ENCODE assay signal across 35 cellular contexts in the genomic region with DNA sequence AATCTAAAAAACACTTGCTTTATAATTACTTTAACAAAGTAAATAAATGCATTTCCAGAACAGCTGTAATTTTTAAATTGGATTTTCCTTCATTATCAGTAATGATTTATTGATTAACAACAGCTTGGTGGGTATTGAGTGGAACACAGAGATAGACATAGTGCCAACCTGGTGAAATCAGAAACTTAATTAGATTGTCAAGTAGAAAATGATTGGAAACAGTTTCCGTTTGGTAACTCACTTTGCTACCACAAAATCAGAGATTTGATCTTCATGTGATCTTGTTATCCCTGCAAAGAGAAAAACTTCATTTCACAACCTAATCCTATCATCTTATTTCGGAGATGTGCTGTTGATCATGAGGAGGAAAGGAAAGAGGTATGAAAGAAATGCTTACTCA.
"Had no signal": no experiment of that assay in that cellular context is flagged by ENCODE, and none has a peak within 500 bp of the region (broad histone marks: within the 10 kb centered on the region; RNA-seq: fewer than 3 reads in every experiment).

No MANE protein-coding gene starts in this region.

- H3K9me3 ChIP-seq: ascending aorta, body of pancreas, breast epithelium had no signal

- H3K36me3 ChIP-seq: ascending aorta, brain microvascular endothelial cell, breast epithelium had no signal

- H3K27ac Mint-ChIP-seq: activated B cell treated with CpG ODN at 0.5 μM for 24 hours; activated CD4-positive, alpha-beta memory T cell treated with anti-CD3 and anti-CD28 coated beads for 36 hours; activated CD4-positive, alpha-beta T cell treated with anti-CD3 and anti-CD28 coated beads, Interleukin-2, amount 10 ng/mL, durations not matched to agents 24 days and 14 days; activated CD8-positive, alpha-beta T cell treated with anti-CD3 and anti-CD28 coated beads for 36 hours; activated naive CD4-positive, alpha-beta T cell treated with anti-CD3 and anti-CD28 coated beads, Interleukin-2, amount 10 ng/mL, durations not matched to agents 7 days and 5 days; activated naive CD4-positive, alpha-beta T cell treated with anti-CD3 and anti-CD28 coated beads, Interleukin-2, amount 50 U/mL, for 24 hours; activated naive CD8-positive, alpha-beta T cell; activated naive CD8-positive, alpha-beta T cell treated with anti-CD3 and anti-CD28 coated beads, Interleukin-2, amount 10 ng/mL, durations not matched to agents 7 days and 5 days; activated naive CD8-positive, alpha-beta T cell treated with anti-CD3 and anti-CD28 coated beads, Interleukin-2, amount 50 U/mL, for 24 hours; activated T-cell treated with anti-CD3 and anti-CD28 coated beads, Interleukin-2, amount 50 U/mL, for 72 hours; activated T-helper 1 cell treated with anti-CD3 and anti-CD28 coated beads, Interleukin-12 subunit alpha, Interleukin-12 subunit beta, Interleukin-2, Interleukin-4 antibody, amounts not matched to agents 30 ng/mL and 10 ng/mL and 1 ng/mL, durations not matched to agents 14 hours and 24 hours and 36 hours; activated T-helper 2 cell treated with anti-CD3 and anti-CD28 coated beads, Interferon-gamma antibody, Interleukin-2, Interleukin-4, amounts not matched to agents 10 μg/mL and 5 μg/mL and 100 μg/mL, durations not matched to agents 14 hours and 24 hours and 36 hours; T-helper 1 cell treated with Interleukin-12 subunit alpha and Interleukin-12 subunit beta and Interleukin-4 antibody, amounts not matched to agents 30 μg/mL and 1 μg/mL, for 36 hours; T-helper 2 cell treated with Interferon-gamma antibody and Interleukin-4, amounts not matched to agents 5 μg/mL and 100 μg/mL, for 36 hours had no signal

- H3K27me3 ChIP-seq: ascending aorta, body of pancreas, brain microvascular endothelial cell had no signal

- H3K4me1 ChIP-seq: ascending aorta, body of pancreas, breast epithelium had no signal

- H3K27me3 Mint-ChIP-seq: activated B cell treated with CpG ODN at 0.5 μM for 24 hours; activated CD4-positive, alpha-beta memory T cell treated with anti-CD3 and anti-CD28 coated beads for 36 hours; activated CD4-positive, alpha-beta T cell treated with anti-CD3 and anti-CD28 coated beads, Interleukin-2, amount 10 ng/mL, durations not matched to agents 24 days and 14 days; activated CD8-positive, alpha-beta T cell treated with anti-CD3 and anti-CD28 coated beads for 36 hours; activated naive CD4-positive, alpha-beta T cell treated with anti-CD3 and anti-CD28 coated beads, Interleukin-2, amount 10 ng/mL, durations not matched to agents 7 days and 5 days; activated naive CD4-positive, alpha-beta T cell treated with anti-CD3 and anti-CD28 coated beads, Interleukin-2, amount 50 U/mL, for 24 hours; activated naive CD8-positive, alpha-beta T cell treated with anti-CD3 and anti-CD28 coated beads, Interleukin-2, amount 10 ng/mL, durations not matched to agents 7 days and 5 days had no signal

- H3K36me3 Mint-ChIP-seq: activated CD4-positive, alpha-beta memory T cell treated with anti-CD3 and anti-CD28 coated beads for 36 hours; activated naive CD4-positive, alpha-beta T cell treated with anti-CD3 and anti-CD28 coated beads, Interleukin-2, amount 10 ng/mL, durations not matched to agents 7 days and 5 days; activated naive CD4-positive, alpha-beta T cell treated with anti-CD3 and anti-CD28 coated beads, Interleukin-2, amount 50 U/mL, for 24 hours; activated naive CD8-positive, alpha-beta T cell; activated naive CD8-positive, alpha-beta T cell treated with anti-CD3 and anti-CD28 coated beads, Interleukin-2, amount 10 ng/mL, durations not matched to agents 7 days and 5 days had no signal

- DNase-seq: activated B cell treated with CpG ODN at 0.5 μM for 24 hours; activated CD4-positive, alpha-beta memory T cell treated with anti-CD3 and anti-CD28 coated beads for 36 hours; activated CD4-positive, alpha-beta T cell treated with anti-CD3 and anti-CD28 coated beads for 4 hours; activated CD4-positive, alpha-beta T cell treated with anti-CD3 and anti-CD28 coated beads, Interleukin-2, amount 10 ng/mL, durations not matched to agents 24 days and 14 days; activated CD4-positive, alpha-beta T cell treated with anti-CD3 and anti-CD28 coated beads, Interleukin-2, amount 50 U/mL, for 1 hour; activated CD4-positive, alpha-beta T cell treated with anti-CD3 and anti-CD28 coated beads, Interleukin-2, amount 50 U/mL, for 4 hours; activated CD4-positive, CD25-positive, alpha-beta regulatory T cell treated with anti-CD3 and anti-CD28 coated beads, Interleukin-2, amount 50 U/mL, for 72 hours; activated CD8-positive, alpha-beta memory T cell treated with anti-CD3 and anti-CD28 coated beads, Interleukin-2, amount 50 U/mL, for 4 hours; activated CD8-positive, alpha-beta T cell treated with anti-CD3 and anti-CD28 coated beads for 36 hours; activated effector memory CD4-positive, alpha-beta T cell treated with Interleukin-2 at 50 U/mL for 16 hours; activated gamma-delta T cell; activated naive CD4-positive, alpha-beta T cell treated with anti-CD3 and anti-CD28 coated beads, Interleukin-2, amount 10 ng/mL, durations not matched to agents 7 days and 5 days; activated naive CD4-positive, alpha-beta T cell treated with Interleukin-2 at 50 U/mL for 16 hours; activated naive CD8-positive, alpha-beta T cell treated with anti-CD3 and anti-CD28 coated beads, Interleukin-2, amount 10 ng/mL, durations not matched to agents 7 days and 5 days; activated naive CD8-positive, alpha-beta T cell treated with anti-CD3 and anti-CD28 coated beads, Interleukin-2, amount 50 U/mL, for 24 hours; activated T-cell treated with anti-CD3 and anti-CD28 coated beads for 4 hours; activated T-cell treated with anti-CD3 and anti-CD28 coated beads, Interleukin-2, amount 50 U/mL, for 1 hour; activated T-cell treated with anti-CD3 and anti-CD28 coated beads, Interleukin-2, amount 50 U/mL, for 4 hours; activated T-cell treated with anti-CD3 and anti-CD28 coated beads, Interleukin-2, amount 50 U/mL, for 72 hours; amygdala; anterior cingulate cortex; body of pancreas; brain microvascular endothelial cell; central memory CD4-positive, alpha-beta T cell; T-helper 1 cell; T-helper 2 cell; T-helper 9 cell had no signal

- ATAC-seq: activated CD8-positive, alpha-beta T cell treated with anti-CD3 and anti-CD28 coated beads for 36 hours; activated naive CD8-positive, alpha-beta T cell treated with anti-CD3 and anti-CD28 coated beads, Interleukin-2, amount 50 U/mL, for 24 hours; activated T-cell treated with anti-CD3 and anti-CD28 coated beads, Interleukin-2, amount 50 U/mL, for 4 hours; activated T-cell treated with anti-CD3 and anti-CD28 coated beads, Interleukin-2, amount 50 U/mL, for 72 hours; body of pancreas had no signal

- H3K4me3 Mint-ChIP-seq: activated B cell treated with CpG ODN at 0.5 μM for 24 hours; activated CD4-positive, alpha-beta memory T cell treated with anti-CD3 and anti-CD28 coated beads for 36 hours; activated CD4-positive, alpha-beta T cell treated with anti-CD3 and anti-CD28 coated beads, Interleukin-2, amount 10 ng/mL, durations not matched to agents 24 days and 14 days; activated CD8-positive, alpha-beta T cell treated with anti-CD3 and anti-CD28 coated beads for 36 hours; activated naive CD4-positive, alpha-beta T cell treated with anti-CD3 and anti-CD28 coated beads, Interleukin-2, amount 10 ng/mL, durations not matched to agents 7 days and 5 days; activated naive CD4-positive, alpha-beta T cell treated with anti-CD3 and anti-CD28 coated beads, Interleukin-2, amount 50 U/mL, for 24 hours; activated naive CD8-positive, alpha-beta T cell; activated naive CD8-positive, alpha-beta T cell treated with anti-CD3 and anti-CD28 coated beads, Interleukin-2, amount 10 ng/mL, durations not matched to agents 7 days and 5 days; activated naive CD8-positive, alpha-beta T cell treated with anti-CD3 and anti-CD28 coated beads, Interleukin-2, amount 50 U/mL, for 24 hours; activated T-cell treated with anti-CD3 and anti-CD28 coated beads, Interleukin-2, amount 50 U/mL, for 4 hours; activated T-cell treated with anti-CD3 and anti-CD28 coated beads, Interleukin-2, amount 50 U/mL, for 72 hours; activated T-helper 1 cell treated with anti-CD3 and anti-CD28 coated beads, Interleukin-12 subunit alpha, Interleukin-12 subunit beta, Interleukin-2, Interleukin-4 antibody, amounts not matched to agents 30 ng/mL and 10 ng/mL and 1 ng/mL, durations not matched to agents 14 hours and 24 hours and 36 hours; T-helper 1 cell treated with Interleukin-12 subunit alpha and Interleukin-12 subunit beta and Interleukin-4 antibody, amounts not matched to agents 30 μg/mL and 1 μg/mL, for 36 hours; T-helper 2 cell treated with Interferon-gamma antibody and Interleukin-4, amounts not matched to agents 5 μg/mL and 100 μg/mL, for 36 hours had no signal

- H3K4me3 ChIP-seq: ascending aorta, body of pancreas, breast epithelium had no signal

- H3K9me3 Mint-ChIP-seq: activated B cell treated with CpG ODN at 0.5 μM for 24 hours; activated CD4-positive, alpha-beta memory T cell treated with anti-CD3 and anti-CD28 coated beads for 36 hours; activated CD4-positive, alpha-beta T cell treated with anti-CD3 and anti-CD28 coated beads, Interleukin-2, amount 10 ng/mL, durations not matched to agents 24 days and 14 days; activated CD8-positive, alpha-beta T cell treated with anti-CD3 and anti-CD28 coated beads for 36 hours; activated naive CD4-positive, alpha-beta T cell treated with anti-CD3 and anti-CD28 coated beads, Interleukin-2, amount 10 ng/mL, durations not matched to agents 7 days and 5 days; activated naive CD4-positive, alpha-beta T cell treated with anti-CD3 and anti-CD28 coated beads, Interleukin-2, amount 50 U/mL, for 24 hours; activated naive CD8-positive, alpha-beta T cell treated with anti-CD3 and anti-CD28 coated beads, Interleukin-2, amount 10 ng/mL, durations not matched to agents 7 days and 5 days; activated naive CD8-positive, alpha-beta T cell treated with anti-CD3 and anti-CD28 coated beads, Interleukin-2, amount 50 U/mL, for 24 hours; activated T-cell treated with anti-CD3 and anti-CD28 coated beads, Interleukin-2, amount 50 U/mL, for 4 hours; activated T-cell treated with anti-CD3 and anti-CD28 coated beads, Interleukin-2, amount 50 U/mL, for 72 hours; activated T-helper 1 cell treated with anti-CD3 and anti-CD28 coated beads, Interleukin-12 subunit alpha, Interleukin-12 subunit beta, Interleukin-2, Interleukin-4 antibody, amounts not matched to agents 30 ng/mL and 10 ng/mL and 1 ng/mL, durations not matched to agents 14 hours and 24 hours and 36 hours; activated T-helper 2 cell treated with anti-CD3 and anti-CD28 coated beads, Interferon-gamma antibody, Interleukin-2, Interleukin-4, amounts not matched to agents 10 μg/mL and 5 μg/mL and 100 μg/mL, durations not matched to agents 14 hours and 24 hours and 36 hours; T-helper 1 cell treated with Interleukin-12 subunit alpha and Interleukin-12 subunit beta and Interleukin-4 antibody, amounts not matched to agents 30 μg/mL and 1 μg/mL, for 36 hours; T-helper 2 cell treated with Interferon-gamma antibody and Interleukin-4, amounts not matched to agents 5 μg/mL and 100 μg/mL, for 36 hours had no signal

- H3K27ac ChIP-seq: ascending aorta, body of pancreas, brain microvascular endothelial cell, breast epithelium had no signal

- H3K4me1 Mint-ChIP-seq: activated B cell treated with CpG ODN at 0.5 μM for 24 hours; activated CD4-positive, alpha-beta T cell treated with anti-CD3 and anti-CD28 coated beads, Interleukin-2, amount 10 ng/mL, durations not matched to agents 24 days and 14 days; activated naive CD4-positive, alpha-beta T cell treated with anti-CD3 and anti-CD28 coated beads, Interleukin-2, amount 10 ng/mL, durations not matched to agents 7 days and 5 days; activated naive CD4-positive, alpha-beta T cell treated with anti-CD3 and anti-CD28 coated beads, Interleukin-2, amount 50 U/mL, for 24 hours; activated naive CD8-positive, alpha-beta T cell treated with anti-CD3 and anti-CD28 coated beads, Interleukin-2, amount 10 ng/mL, durations not matched to agents 7 days and 5 days; activated naive CD8-positive, alpha-beta T cell treated with anti-CD3 and anti-CD28 coated beads, Interleukin-2, amount 50 U/mL, for 24 hours had no signal
